In genomic region chr14:96146131-96146771, GRCh38 we compare ENCODE assay signal across 11 cellular contexts. TPM values are rescaled to one million over a fixed set of nuclear protein-coding genes. Genes with fewer than 3 reads are reported as not detected.
DNase-seq lines count a peak whose midpoint lies in the region; ATAC-seq, FAIRE-seq and TF ChIP-seq lines count a peak whose summit lies in the region.
"Had no signal": no experiment of that assay in that cellular context is flagged by ENCODE, and none has a peak within 500 bp of the region (broad histone marks: within the 10 kb centered on the region; RNA-seq: fewer than 3 reads in every experiment).

No MANE protein-coding gene starts in this region.

- H4K20me1 ChIP-seq in PC-3 (ENCODE audit: low read length) = no peaks in the 10 kb centered on the region
- H4K20me1 ChIP-seq in HepG2 (ENCODE audit: insufficient read depth, low read length) = no peaks in the 10 kb centered on the region

- H3F3A ChIP-seq in PC-3 (ENCODE audit: low read length, unreplicated experiment) = no peaks in the 10 kb centered on the region

- H3K4me1 ChIP-seq in PC-3 (ENCODE audit: insufficient read depth, low read length) = no peaks in the 10 kb centered on the region
- H3K4me1 ChIP-seq in HepG2 (ENCODE audit: insufficient read depth, low read length) = no peaks in the 10 kb centered on the region
- H3K4me1 ChIP-seq: Peyer's patch had no signal

- H2AFZ ChIP-seq in PC-3 (ENCODE audit: low read length) = no peak overlapping the region
- no peak overlapping the region for H2AFZ ChIP-seq in HepG2 (ENCODE audit: low read length)

- no peaks in the 10 kb centered on the region for H3K9me3 ChIP-seq in PC-3 (ENCODE audit: low read length)
- H3K9me3 ChIP-seq in HepG2 (ENCODE audit: low read length) = no peaks in the 10 kb centered on the region
- H3K9me3 ChIP-seq: Peyer's patch had no signal

- TF ChIP-seq CTCF in AG04449 (IDR thresholded peaks at IDR 0.05; ENCODE audit: insufficient read depth, low read length, missing control alignments) (peak; percentile 0), PC-3 (conservative IDR thresholded peaks at IDR 0.05; ENCODE audit: low read depth, low read length) (no peak), HepG2 (CRISPR knock-in tag; IDR thresholded peaks at IDR 0.05) (no peak)

- CTCF ChIA-PET in AG04449 (lab: Yijun Ruan, JAX) (interaction anchor here (1.2 to 5.0 kb wide), 2 partner anchors 45 to 129 kb away, joined by 3 to 27 read pairs; no protein-coding TSS in a partner anchor), PC-3 (lab: Charles Lee) (no interaction called here), HepG2 (lab: Yijun Ruan, JAX; ENCODE audit: low intra/inter-chr PET ratio, low total read pairs) (no interaction called here)

- H3K4me2 ChIP-seq in PC-3 (ENCODE audit: low read length) (no peak overlapping the region), HepG2 (ENCODE audit: low read depth, low read length) (no peak overlapping the region)

- H3K27me3 ChIP-seq in PC-3 (ENCODE audit: low read length) (0 out of 2 replicates have a peak, but pooled peaks cover 3% of the 10 kb centered on the region), HepG2 (ENCODE audit: control insufficient read depth in 1 of 2, insufficient read depth in 2 of 2, low read length in 2 of 2) (no peaks in the 10 kb centered on the region; a peak in 1 of 5 replicates)
- H3K27me3 ChIP-seq: Peyer's patch had no signal

- intact Hi-C loops in PC-3 (cut with micrococcal nuclease) = no loop called here
- intact Hi-C loops in HepG2 (cut with micrococcal nuclease; ENCODE audit: unreplicated experiment) = no loop called here

- POLR2A ChIA-PET in AG04449 (lab: Yijun Ruan, JAX) = interaction anchor here (1.0 kb wide), 1 partner anchor 45 kb away, joined by 3 read pairs; no protein-coding TSS in a partner anchor
- POLR2A ChIA-PET in PC-3 (lab: Charles Lee; ENCODE audit: unreplicated experiment) = no interaction called here
- POLR2A ChIA-PET in HepG2 (lab: Yijun Ruan, JAX) = no interaction called here

- ATAC-seq in PC-3 (no peak), esophagus mucosa (peak; percentile 59), HG03439 (IDR thresholded peaks at IDR 0.05; ENCODE audit: unreplicated experiment) (no peak), HepG2 (no peak), GM19328 (IDR thresholded peaks at IDR 0.05; ENCODE audit: unreplicated experiment) (no peak)
- ATAC-seq: activated T-cell treated with anti-CD3 and anti-CD28 coated beads, Interleukin-2, amount 50 U/mL, for 72 hours had no signal

- H3K79me2 ChIP-seq in PC-3 (ENCODE audit: low read length) = no peaks in the 10 kb centered on the region
- no peaks in the 10 kb centered on the region for H3K79me2 ChIP-seq in HepG2 (ENCODE audit: insufficient read depth, low read length)

- no peak overlapping the region for H3K9ac ChIP-seq in PC-3 (ENCODE audit: low read length)
- H3K9ac ChIP-seq in HepG2 (ENCODE audit: insufficient read depth, low read depth, low read length) = no peak overlapping the region

- no peaks in the 10 kb centered on the region for H3K36me3 ChIP-seq in PC-3 (ENCODE audit: low read depth, low read length)
- H3K36me3 ChIP-seq in HepG2 (replicated peaks in 1 of 2; ENCODE audit: control insufficient read depth in 1 of 2, insufficient read depth in 2 of 2, low read length in 2 of 2) = no peaks in the 10 kb centered on the region
- H3K36me3 ChIP-seq: Peyer's patch had no signal

- BruUV-seq in PC-3 (replicated peaks; lab: Mats Ljungman, UMichigan) = no TSS peak
- no TSS peak for BruUV-seq in HepG2 (replicated peaks; lab: Mats Ljungman, UMichigan)

- no peak for TF ChIP-seq RAD21 in HepG2 (CRISPR knock-in tag; IDR thresholded peaks at IDR 0.05)

- H3K4me3 ChIP-seq in AG04449 (ENCODE audit: low read depth, low read length) (no peak overlapping the region), PC-3 (ENCODE audit: low read length) (no peak overlapping the region), HepG2 (replicated peaks in 1 of 3; ENCODE audit: insufficient read depth in 1 of 3, low read depth in 2 of 3, low read length in 3 of 3) (no peak overlapping the region)
- H3K4me3 ChIP-seq: Peyer's patch had no signal

- TF ChIP-seq POLR2A in HepG2 (IDR thresholded peaks at IDR 0.05; ENCODE audit: insufficient read depth in 1 of 2, low read depth in 2 of 2, low read length in 2 of 2) = no peak

- peak overlapping the region; percentile 31; the same call in 1 of the 2 replicates for H3K27ac ChIP-seq in PC-3 (ENCODE audit: low read length)
- H3K27ac ChIP-seq in HepG2 (ENCODE audit: extremely low read length, insufficient read depth, low read length) = no peak overlapping the region
- H3K27ac ChIP-seq: C4-2B had no signal

- peak; percentile 45 for DNase-seq in AG04449 (ENCODE audit: low read depth, low spot score)
- peak; percentile 37 for DNase-seq in PC-3
- peak; percentile 64 for DNase-seq in mucosa of gallbladder (ENCODE audit: low spot score)
- DNase-seq in SW 1271 (lab: John Stamatoyannopoulos, UW) = no peak
- DNase-seq in HepG2 (ENCODE audit: low spot score) = no peak
- DNase-seq: activated T-cell treated with anti-CD3 and anti-CD28 coated beads, Interleukin-2, amount 50 U/mL, for 72 hours; Peyer's patch had no signal

- in situ Hi-C loops in HepG2 (cut with HindIII; ENCODE audit: extremely low pct_ligation_motif_present, low pct_unique_long_range_greater_than_20kb) = no loop called here

- 55% methylated on average over 4 of the region's 4 CpGs for WGBS in HepG2 (ENCODE audit: low lambda C conversion rate)

- no peaks in the 10 kb centered on the region for H3K9me2 ChIP-seq in PC-3 (replicated peaks; ENCODE audit: low read length)

- no peak for TF ChIP-seq EP300 in HepG2 (IDR thresholded peaks at IDR 0.05; ENCODE audit: low read depth in 2 of 2, low read length in 2 of 2)
- TF ChIP-seq EP300 in HepG2 (CRISPR knock-in tag; IDR thresholded peaks at IDR 0.05; ENCODE audit: borderline replicate concordance) = no peak

- no peak for FAIRE-seq in HepG2 (lab: Jason Lieb, UNC)

TF ChIP-seq in HepG2, 621 proteins besides CTCF, POLR2A, EP300 and RAD21 (continues in another document):
- no peak for TF ChIP-seq KDM5B (CRISPR knock-in tag; IDR thresholded peaks at IDR 0.05; ENCODE audit: borderline replicate concordance)
- TF ChIP-seq CEBPB (IDR thresholded peaks at IDR 0.05; ENCODE audit: borderline replicate concordance, low read depth, low read length) = no peak
- no peak for TF ChIP-seq SMYD3 (CRISPR knock-in tag; IDR thresholded peaks at IDR 0.05)
- no peak for TF ChIP-seq TEAD3 (CRISPR knock-in tag; optimal IDR thresholded peaks at IDR 0.05; ENCODE audit: borderline replicate concordance)
- no peak for TF ChIP-seq TAF1 (CRISPR knock-in tag; IDR thresholded peaks at IDR 0.05)
- TF ChIP-seq FOXK1 (CRISPR knock-in tag; IDR thresholded peaks at IDR 0.05; ENCODE audit: borderline replicate concordance, low read depth) = no peak
- TF ChIP-seq ZNF577 (CRISPR knock-in tag; IDR thresholded peaks at IDR 0.05; ENCODE audit: borderline replicate concordance, low read depth) = no peak
- TF ChIP-seq NFKBIZ (CRISPR knock-in tag; IDR thresholded peaks at IDR 0.05) = no peak
- no peak for TF ChIP-seq RNF2 (conservative IDR thresholded peaks at IDR 0.05; ENCODE audit: low read depth)
- TF ChIP-seq ZKSCAN5 (CRISPR knock-in tag; IDR thresholded peaks at IDR 0.05) = no peak
- no peak for TF ChIP-seq SIN3A (IDR thresholded peaks at IDR 0.05; ENCODE audit: borderline replicate concordance, low read depth, low read length)
- no peak for TF ChIP-seq POGK (CRISPR knock-in tag; conservative IDR thresholded peaks at IDR 0.05)
- TF ChIP-seq TBL1XR1 (IDR thresholded peaks at IDR 0.05; ENCODE audit: borderline replicate concordance, low read length, partially characterized antibody) = no peak
- TF ChIP-seq ZNF530 (CRISPR knock-in tag; IDR thresholded peaks at IDR 0.05; ENCODE audit: low read depth) = no peak
- no peak for TF ChIP-seq KLF12 (CRISPR knock-in tag; IDR thresholded peaks at IDR 0.05; ENCODE audit: borderline replicate concordance)

RNA-seq across cellular contexts. Expression of gene BDKRB2, which starts 58.4 kb away (rescaled TPM):
- total RNA-seq in PC-3 (2014; rRNA removed) (0.06 and 0.07 TPM in 2 replicates), esophagus mucosa (22.1 TPM), mucosa of gallbladder (14.5 TPM), HepG2 (2016; rRNA removed; fragmentation: Illumina TruSeq; extraction: Trizol) (not detected in 2 replicates)
- total RNA-seq in HepG2 (2016; cell fraction: cytosol; rRNA removed; fragmentation: Illumina TruSeq; extraction: Trizol; ENCODE audit: low read depth) = not detected in 2 replicates
- total RNA-seq in HepG2 (2016; cell fraction: insoluble cytoplasmic fraction; rRNA removed; fragmentation: Illumina TruSeq; extraction: Trizol) = not detected in 2 replicates
- not detected in 2 replicates for total RNA-seq in HepG2 (2016; cell fraction: membrane; rRNA removed; fragmentation: Illumina TruSeq; extraction: Trizol)
- not detected in 2 replicates for total RNA-seq in HepG2 (2016; cell fraction: nucleus; rRNA removed; fragmentation: Illumina TruSeq; extraction: Trizol)
- 0.03 TPM in 2 replicates for polyA plus RNA-seq in HepG2 (2011; rRNA removed)
- polyA plus RNA-seq in HepG2 (2011; cell fraction: cytosol; rRNA removed) = 0.03 TPM in 2 replicates
- polyA plus RNA-seq in HepG2 (2011; cell fraction: nucleus; rRNA removed) = not detected in 2 replicates
- not detected in 2 replicates for polyA plus RNA-seq in HepG2 (2012)
- not detected in 2 replicates for polyA plus RNA-seq in HepG2 (2016; cell fraction: cytosol; fragmentation: Illumina TruSeq; extraction: Trizol; ENCODE audit: low read depth)
- not detected in 2 replicates for polyA plus RNA-seq in HepG2 (2016; cell fraction: insoluble cytoplasmic fraction; fragmentation: Illumina TruSeq; extraction: Trizol; ENCODE audit: low read depth)
- not detected in 2 replicates for polyA plus RNA-seq in HepG2 (2016; cell fraction: membrane; fragmentation: Illumina TruSeq; extraction: Trizol; ENCODE audit: low read depth)
- polyA plus RNA-seq in HepG2 (2016; cell fraction: nucleus; fragmentation: Illumina TruSeq; extraction: Trizol; ENCODE audit: insufficient read depth, low read depth) = not detected in 2 replicates
- 0.04 and 24.0 TPM in 2 replicates for polyA minus RNA-seq in HepG2 (2011; rRNA and poly(A)+ RNA removed; ENCODE audit: low replicate concordance)
- polyA minus RNA-seq in HepG2 (2011; cell fraction: cytosol; rRNA and poly(A)+ RNA removed) = not detected in 2 replicates
- polyA minus RNA-seq in HepG2 (2011; cell fraction: nucleus; rRNA and poly(A)+ RNA removed) = 0.12 TPM in 1 of 2 replicates, not detected in the other
- total RNA-seq: activated T-cell treated with anti-CD3 and anti-CD28 coated beads, Interleukin-2, amount 50 U/mL, for 72 hours had no signal

Comparison
In these comparisons a context has a peak if more than half of its experiments do, and no peak if none do; other contexts are left out.
1. DNase-seq: peak in AG04449 (single experiment), PC-3 (single experiment) and mucosa of gallbladder (single experiment); none in SW 1271 (0 of 2) and HepG2 (single experiment).
2. RNA of gene BDKRB2, which starts 58.4 kb away (total RNA-seq): 22.1 TPM in esophagus mucosa (single experiment) and 14.5 TPM in mucosa of gallbladder (single experiment); 0.06 to 0.07 TPM in PC-3 and not detected in HepG2; every median in the first group is over 10 times any median in the second.